Comparison of ENCODE assay signal across 7 cellular contexts in genomic region chr1:151175910-151176309, GRCh38. TPM values are rescaled to one million over a fixed set of nuclear protein-coding genes. Genes with fewer than 3 reads are reported as not detected.
DNase-seq lines count a peak whose midpoint lies in the region; ATAC-seq and TF ChIP-seq lines count a peak whose summit lies in the region.

TMOD4 (minus strand) TSS chr1:151175981; CDS start chr1:151174875, 1,106 bp downstream.

- H3K4me1 ChIP-seq in sigmoid colon: no peaks in the 10 kb centered on the region

- TF ChIP-seq EP300 in sigmoid colon (IDR thresholded peaks at IDR 0.05): no peak

- 55 to 66% methylated on average over 3 of the region's 3 CpGs for WGBS in sigmoid colon, 2 donors

- DNase-seq in GM10266 (ENCODE audit: extremely low spot score) (no peak), NOMO-1 treated with dmso at 0.1 percent for 144 hours (lab: John Stamatoyannopoulos, UW; ENCODE audit: unreplicated experiment) (peak; percentile 4), endothelial cell (ENCODE audit: low spot score) (no peak), osteocyte (ENCODE audit: extremely low spot score, unreplicated experiment) (no peak), sigmoid colon (no peak)

- H3K4me3 Mint-ChIP-seq in endothelial cell (ENCODE audit: unreplicated experiment) (peak within 1 kb of the TSS; percentile 71), osteocyte (ENCODE audit: unreplicated experiment) (no peak within 1 kb of the TSS)

- intact Hi-C loops in sigmoid colon (cut with DNase I): no loop called here

- no peak for TF ChIP-seq POLR2A in sigmoid colon (IDR thresholded peaks at IDR 0.05)

- H3K27ac Mint-ChIP-seq in endothelial cell (ENCODE audit: unreplicated experiment): peak within 1 kb of the TSS; percentile 75
- no peak within 1 kb of the TSS for H3K27ac Mint-ChIP-seq in osteocyte (ENCODE audit: unreplicated experiment)

- H3K9me3 Mint-ChIP-seq in endothelial cell (ENCODE audit: unreplicated experiment) (no peaks in the 10 kb centered on the region), osteocyte (ENCODE audit: unreplicated experiment) (no peaks in the 10 kb centered on the region)

- no peak for ATAC-seq in GM21360 (IDR thresholded peaks at IDR 0.05; ENCODE audit: unreplicated experiment)
- no peak for ATAC-seq in HG03469 (IDR thresholded peaks at IDR 0.05; ENCODE audit: unreplicated experiment)

- H3K27me3 ChIP-seq in sigmoid colon: no peaks in the 10 kb centered on the region

- H3K27me3 Mint-ChIP-seq in endothelial cell (ENCODE audit: unreplicated experiment) (peaks cover 5% of the 10 kb centered on the region), osteocyte (ENCODE audit: unreplicated experiment) (no peaks in the 10 kb centered on the region)

- H3K36me3 ChIP-seq in sigmoid colon: peaks cover 6 to 73% (median 59%) of the 10 kb centered on the region in 4 donors

- H3K4me3 ChIP-seq in sigmoid colon: no peak within 1 kb of the TSS

- TF ChIP-seq CTCF in GM10266 (IDR thresholded peaks at IDR 0.05; ENCODE audit: control insufficient read depth, insufficient read depth, low read depth, missing control alignments) (peak; percentile 31), endothelial cell (IDR thresholded peaks at IDR 0.05; ENCODE audit: unreplicated experiment) (peak; percentile 62), osteocyte (IDR thresholded peaks at IDR 0.05) (peak; percentile 54), sigmoid colon (IDR thresholded peaks at IDR 0.05) (peak in 2 of 4 experiments; percentile 15 to 24)

- H3K9me3 ChIP-seq in sigmoid colon: no peaks in the 10 kb centered on the region

- H3K36me3 Mint-ChIP-seq in endothelial cell (ENCODE audit: low read depth, unreplicated experiment) (peaks cover 39% of the 10 kb centered on the region), osteocyte (ENCODE audit: unreplicated experiment) (peaks cover 35% of the 10 kb centered on the region)

- H3K4me1 Mint-ChIP-seq in endothelial cell (ENCODE audit: unreplicated experiment) (no peaks in the 10 kb centered on the region), osteocyte (ENCODE audit: unreplicated experiment) (no peaks in the 10 kb centered on the region)

- peak within 1 kb of the TSS in 1 of 4 donors; percentile 69 for H3K27ac ChIP-seq in sigmoid colon

RNA-seq across cellular contexts. Expression of gene TMOD4, which starts in this region (rescaled TPM):
- total RNA-seq in endothelial cell (ENCODE audit: unreplicated experiment) (1.1 TPM), osteocyte (2.8 TPM in 1 of 2 replicates, not detected in the other), sigmoid colon (1 to 10 TPM in 1 of 4 donors, not detected in 3; 1.1 TPM)
- polyA plus RNA-seq in sigmoid colon: 1 to 10 TPM in 1 of 3 donors, under 1 TPM in 1, not detected in 1; 0.07 to 2.1 TPM
